ENCODE assay signal across 26 cellular contexts in the genomic region with DNA sequence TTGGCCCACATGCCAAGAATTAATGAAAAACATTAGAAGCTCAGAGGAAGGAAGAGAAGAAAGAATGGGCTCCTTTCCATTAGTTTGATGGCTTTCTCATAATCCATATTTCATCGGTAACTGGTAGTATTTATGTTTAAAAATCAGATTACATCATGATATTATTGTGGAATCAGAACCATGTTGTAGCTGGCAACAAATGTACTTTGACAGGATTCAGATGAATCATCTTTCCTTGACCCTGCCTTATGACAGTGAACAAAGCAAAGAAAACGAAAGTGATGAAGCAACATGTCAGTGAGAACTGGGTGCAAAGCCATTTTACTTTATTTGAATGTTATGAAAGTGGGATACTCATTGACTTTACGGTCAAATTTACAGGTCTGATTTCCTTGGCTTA.
DNase-seq lines count a peak whose midpoint lies in the region; ATAC-seq and TF ChIP-seq lines count a peak whose summit lies in the region.
"Had no signal": no experiment of that assay in that cellular context is flagged by ENCODE, and none has a peak within 500 bp of the region (broad histone marks: within the 10 kb centered on the region; RNA-seq: fewer than 3 reads in every experiment).

No MANE protein-coding gene starts in this region.

- no peaks in the 10 kb centered on the region for H3K4me1 ChIP-seq in foreskin keratinocyte
- no peaks in the 10 kb centered on the region for H3K4me1 ChIP-seq in hepatocyte (ENCODE audit: insufficient read depth)
- H3K4me1 ChIP-seq in prostate gland (replicated peaks): no peaks in the 10 kb centered on the region
- H3K4me1 ChIP-seq: Peyer's patch, upper lobe of right lung had no signal

- TF ChIP-seq CTCF in astrocyte of the spinal cord (IDR thresholded peaks at IDR 0.05; ENCODE audit: low read depth, low read length): no peak
- no peak for TF ChIP-seq CTCF in foreskin keratinocyte (conservative IDR thresholded peaks at IDR 0.05)
- TF ChIP-seq CTCF in hepatocyte (IDR thresholded peaks at IDR 0.05; ENCODE audit: poor library complexity): no peak
- no peak for TF ChIP-seq CTCF in mesothelial cell of epicardium (IDR thresholded peaks at IDR 0.05; ENCODE audit: unreplicated experiment)
- TF ChIP-seq CTCF in prostate gland (IDR thresholded peaks at IDR 0.05): no peak

- no peaks in the 10 kb centered on the region for H3K27me3 Mint-ChIP-seq in mesothelial cell of epicardium (ENCODE audit: low read depth)
- H3K27me3 Mint-ChIP-seq: activated CD8-positive, alpha-beta T cell treated with anti-CD3 and anti-CD28 coated beads for 36 hours; CD4-positive, CD25-positive, alpha-beta regulatory T cell; stimulated activated naive CD8-positive, alpha-beta T cell treated with anti-CD3 and anti-CD28 coated beads, Interleukin-15, amount 100 ng/mL, for 72 hours; T-cell had no signal

- intact Hi-C loops in left cardiac atrium (cut with DNase I) (no loop called here), prostate gland (cut with DNase I) (no loop called here)

- H3K36me3 ChIP-seq in hepatocyte (replicated peaks; ENCODE audit: insufficient read depth, low read depth) (no peaks in the 10 kb centered on the region), prostate gland (no peaks in the 10 kb centered on the region)
- H3K36me3 ChIP-seq: Peyer's patch, upper lobe of right lung had no signal

- H3K27me3 ChIP-seq in foreskin keratinocyte (no peaks in the 10 kb centered on the region), hepatocyte (no peaks in the 10 kb centered on the region), prostate gland (replicated peaks; ENCODE audit: insufficient read depth) (no peaks in the 10 kb centered on the region)
- H3K27me3 ChIP-seq: Peyer's patch, upper lobe of right lung had no signal

- no peak overlapping the region for H2AFZ ChIP-seq in hepatocyte

- 85% methylated on average over 3 of the region's 3 CpGs for WGBS in hepatocyte (ENCODE audit: low lambda C conversion rate, missing lambda C conversion rate)
- 45% methylated on average over 3 of the region's 3 CpGs for WGBS in prostate gland

- no peak overlapping the region for H3K27ac Mint-ChIP-seq in mesothelial cell of epicardium
- H3K27ac Mint-ChIP-seq: activated CD8-positive, alpha-beta T cell treated with anti-CD3 and anti-CD28 coated beads for 36 hours; activated T-cell treated with anti-CD3 and anti-CD28 coated beads, Interleukin-2, amount 50 U/mL, for 72 hours; CD4-positive, CD25-positive, alpha-beta regulatory T cell; immature natural killer cell; stimulated activated naive CD8-positive, alpha-beta T cell treated with anti-CD3 and anti-CD28 coated beads, Interleukin-15, amount 100 ng/mL, for 72 hours; T-cell; WTC11 had no signal

- H3K9me3 Mint-ChIP-seq in mesothelial cell of epicardium: peaks cover 17% of the 10 kb centered on the region

- no peak overlapping the region for H3K4me3 Mint-ChIP-seq in mesothelial cell of epicardium
- H3K4me3 Mint-ChIP-seq: activated CD8-positive, alpha-beta T cell treated with anti-CD3 and anti-CD28 coated beads for 36 hours; activated T-cell treated with anti-CD3 and anti-CD28 coated beads, Interleukin-2, amount 50 U/mL, for 72 hours; CD4-positive, CD25-positive, alpha-beta regulatory T cell; immature natural killer cell; neural crest cell; stimulated activated naive CD8-positive, alpha-beta T cell treated with anti-CD3 and anti-CD28 coated beads, Interleukin-15, amount 100 ng/mL, for 72 hours; T-cell; WTC11 had no signal

- in situ Hi-C loops in astrocyte of the spinal cord (cut with HindIII; ENCODE audit: low sequenced_read_pairs): no loop called here

- H3K4me1 Mint-ChIP-seq in mesothelial cell of epicardium: no peaks in the 10 kb centered on the region
- H3K4me1 Mint-ChIP-seq: CD4-positive, CD25-positive, alpha-beta regulatory T cell; immature natural killer cell; neural crest cell; stimulated activated naive CD8-positive, alpha-beta T cell treated with anti-CD3 and anti-CD28 coated beads, Interleukin-15, amount 100 ng/mL, for 72 hours; T-cell had no signal

- peak; percentile 85 for ATAC-seq in foreskin keratinocyte
- no peak for ATAC-seq in left cardiac atrium
- ATAC-seq: activated CD8-positive, alpha-beta T cell treated with anti-CD3 and anti-CD28 coated beads for 36 hours; activated T-cell treated with anti-CD3 and anti-CD28 coated beads, Interleukin-2, amount 50 U/mL, for 72 hours; K562; stimulated activated naive CD8-positive, alpha-beta T cell treated with anti-CD3 and anti-CD28 coated beads, Interleukin-15, amount 100 ng/mL, for 72 hours; T-cell; upper lobe of right lung; WTC11 had no signal

- no peaks in the 10 kb centered on the region for H3K79me2 ChIP-seq in hepatocyte

- H3K9me3 ChIP-seq in hepatocyte (ENCODE audit: low read depth) (no peaks in the 10 kb centered on the region), prostate gland (no peaks in the 10 kb centered on the region)
- H3K9me3 ChIP-seq: Peyer's patch, upper lobe of right lung had no signal

- H3K27ac ChIP-seq in foreskin keratinocyte (no peak overlapping the region), hepatocyte (no peak overlapping the region), prostate gland (no peak overlapping the region)
- H3K27ac ChIP-seq: Peyer's patch, upper lobe of right lung had no signal

- no peaks in the 10 kb centered on the region for H4K20me1 ChIP-seq in hepatocyte (ENCODE audit: insufficient read depth, poor library complexity, severe bottlenecking)

- no peak for TF ChIP-seq POLR2A in prostate gland (IDR thresholded peaks at IDR 0.05)

- no peaks in the 10 kb centered on the region for H3K36me3 Mint-ChIP-seq in mesothelial cell of epicardium
- H3K36me3 Mint-ChIP-seq: CD4-positive, CD25-positive, alpha-beta regulatory T cell; immature natural killer cell; T-cell had no signal

- no peak overlapping the region for H3K4me3 ChIP-seq in astrocyte of the spinal cord (ENCODE audit: low read depth, low read length)
- no peak overlapping the region for H3K4me3 ChIP-seq in hepatocyte
- no peak overlapping the region for H3K4me3 ChIP-seq in prostate gland
- H3K4me3 ChIP-seq: K562, Peyer's patch, upper lobe of right lung had no signal

- no peaks in the 10 kb centered on the region for H3K9me2 ChIP-seq in hepatocyte (replicated peaks; ENCODE audit: insufficient read depth)

- H3K4me2 ChIP-seq in hepatocyte: no peak overlapping the region

- DNase-seq in A172 (ENCODE audit: low spot score) (peak; percentile 42), LHCN-M2 (ENCODE audit: low read depth) (peak; percentile 2), astrocyte of the spinal cord (ENCODE audit: low read depth, low spot score) (peak; percentile 12), foreskin keratinocyte (peak; percentile 42 to 71), hepatocyte (ENCODE audit: low spot score) (no peak), left cardiac atrium (no peak), mesothelial cell of epicardium (ENCODE audit: low spot score in 2 of 2, unreplicated experiment in 2 of 2) (no peak), prostate gland (ENCODE audit: low spot score) (no peak)
- DNase-seq: activated CD8-positive, alpha-beta T cell treated with anti-CD3 and anti-CD28 coated beads for 36 hours; activated T-cell treated with anti-CD3 and anti-CD28 coated beads, Interleukin-2, amount 50 U/mL, for 72 hours; CD4-positive, CD25-positive, alpha-beta regulatory T cell; cerebellar nuclear complex; glutamatergic neuron; GOT3; immature natural killer cell; mesendoderm; NCI-H1092 treated with DMSO at 0.1 percent for 48 hours; NCI-H526; Peyer's patch; retina; stimulated activated naive CD8-positive, alpha-beta T cell treated with anti-CD3 and anti-CD28 coated beads, Interleukin-15, amount 100 ng/mL, for 72 hours; T-cell; upper lobe of right lung had no signal

Comparison
In these comparisons a context has a peak if more than half of its experiments do, and no peak if none do; other contexts are left out.
1. DNase-seq: peak in A172 (single experiment), LHCN-M2 (single experiment), astrocyte of the spinal cord (single experiment) and foreskin keratinocyte (2 of 2); none in hepatocyte (single experiment), left cardiac atrium (single experiment), mesothelial cell of epicardium (0 of 2) and prostate gland (single experiment).